In the genomic region with DNA sequence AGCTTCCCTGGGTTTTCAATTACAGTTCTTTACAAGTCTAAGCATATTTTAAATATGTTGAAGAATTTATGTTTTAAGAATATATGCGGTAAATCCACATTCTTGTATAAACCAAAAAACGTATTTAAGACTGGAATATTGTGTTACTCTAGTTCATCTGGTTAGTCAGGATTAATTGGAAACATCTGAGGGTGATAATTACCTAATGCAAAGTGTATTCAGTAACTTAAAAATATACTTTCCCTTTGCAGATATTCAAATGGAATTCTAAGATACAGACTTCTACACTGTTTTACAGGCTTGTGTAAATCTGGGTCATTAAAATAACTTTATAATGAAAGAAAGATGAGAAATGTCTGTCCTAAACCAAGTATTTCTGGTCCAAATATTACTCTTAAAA, we compare ENCODE assay signal across 20 cellular contexts.
"Had no signal": no experiment of that assay in that cellular context is flagged by ENCODE, and none has a peak within 500 bp of the region (broad histone marks: within the 10 kb centered on the region; RNA-seq: fewer than 3 reads in every experiment).

No MANE protein-coding gene starts in this region.

- H3K4me3 ChIP-seq: breast epithelium, Peyer's patch had no signal

- DNase-seq: activated CD4-positive, alpha-beta memory T cell treated with anti-CD3 and anti-CD28 coated beads, Interleukin-2, amount 10 ng/mL, durations not matched to agents 7 days and 5 days; activated CD4-positive, alpha-beta T cell treated with anti-CD3 and anti-CD28 coated beads for 36 hours; activated CD4-positive, alpha-beta T cell treated with anti-CD3 and anti-CD28 coated beads, Interleukin-2, amount 50 U/mL, for 1 hour; activated CD8-positive, alpha-beta memory T cell treated with anti-CD3 and anti-CD28 coated beads, Interleukin-2, amount 50 U/mL, for 4 hours; activated naive CD4-positive, alpha-beta T cell treated with anti-CD3 and anti-CD28 coated beads, Interleukin-2, amount 50 U/mL, for 16 hours; activated naive CD8-positive, alpha-beta T cell treated with anti-CD3 and anti-CD28 coated beads, Interleukin-2, amount 10 ng/mL, durations not matched to agents 7 days and 5 days; activated T-cell treated with anti-CD3 and anti-CD28 coated beads, Interleukin-2, amount 50 U/mL, for 72 hours; aorta; caudate nucleus; NCI-H1048; NCI-H146; NCI-H187 treated with DMSO at 0.1 percent for 48 hours; NCI-H2081 treated with DMSO at 0.1 percent for 48 hours; NCI-H446; NCI-H524; Peyer's patch; SHP77; T-helper 1 cell; WERI-Rb-1 had no signal

- H3K36me3 ChIP-seq: breast epithelium, WERI-Rb-1 had no signal

- H3K9me3 ChIP-seq: breast epithelium, Peyer's patch had no signal

- H3K27ac ChIP-seq: breast epithelium, Peyer's patch, WERI-Rb-1 had no signal

- H3K4me1 ChIP-seq: breast epithelium had no signal

- H3K27me3 ChIP-seq: breast epithelium, Peyer's patch had no signal

- ATAC-seq: activated CD4-positive, alpha-beta T cell treated with anti-CD3 and anti-CD28 coated beads for 36 hours; activated T-cell treated with anti-CD3 and anti-CD28 coated beads, Interleukin-2, amount 50 U/mL, for 72 hours had no signal
